15 cellular contexts compared by ENCODE assay signal in the genomic region with DNA sequence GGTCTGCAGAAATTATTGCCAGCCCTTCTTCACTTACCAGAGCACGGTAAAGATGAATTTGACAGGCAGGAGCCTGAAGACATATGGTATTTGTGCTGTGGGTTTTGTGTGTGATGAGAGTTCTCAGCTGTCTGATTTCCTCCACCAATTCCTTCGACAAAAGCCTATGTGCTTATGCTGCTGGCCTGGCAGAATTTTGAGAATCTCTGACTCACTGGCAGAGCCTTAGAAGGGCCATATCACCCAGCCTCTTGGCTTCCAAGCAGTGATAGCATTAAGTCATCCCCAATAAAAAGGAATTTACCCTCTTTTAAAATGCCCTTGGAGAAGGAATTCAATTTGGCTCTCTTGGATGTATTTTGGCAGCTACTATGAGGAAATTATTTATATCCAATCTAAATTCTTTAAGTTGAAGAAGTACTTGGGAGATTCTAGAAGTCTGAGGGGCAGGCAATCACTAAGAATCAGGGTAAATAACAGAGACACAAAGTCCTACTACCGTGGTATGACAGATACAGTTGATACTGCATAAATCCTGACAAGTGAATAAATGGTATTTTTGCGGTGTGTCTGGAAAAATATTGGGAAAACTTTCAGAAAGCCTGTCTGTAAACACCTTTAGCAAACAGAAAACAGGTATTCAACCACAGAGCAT.
DNase-seq lines count a peak whose midpoint lies in the region; ATAC-seq and TF ChIP-seq lines count a peak whose summit lies in the region.
"Had no signal": no experiment of that assay in that cellular context is flagged by ENCODE, and none has a peak within 500 bp of the region (broad histone marks: within the 10 kb centered on the region; RNA-seq: fewer than 3 reads in every experiment).

No MANE protein-coding gene starts in this region.

- in situ Hi-C loops in astrocyte of the spinal cord (cut with HindIII; ENCODE audit: low sequenced_read_pairs) (no loop called here), transverse colon (cut with MboI; ENCODE audit: low pct_ligation_motif_present in 1 of 4, low pct_unique_long_range_greater_than_20kb in 1 of 4, low sequenced_read_pairs in 3 of 4) (loop anchor here (10.0 to 25.0 kb wide), 3 partner anchors 387 to 512 kb away; no protein-coding TSS in a partner anchor)

- no peak for TF ChIP-seq POLR2A in upper lobe of left lung (IDR thresholded peaks at IDR 0.05)
- no peak for TF ChIP-seq POLR2A in transverse colon (IDR thresholded peaks at IDR 0.05)

- H3K9ac ChIP-seq in Karpas-422 (ENCODE audit: low read length) = no peak overlapping the region

- H3K36me3 ChIP-seq in Karpas-422 (ENCODE audit: insufficient read depth, low read length) = no peaks in the 10 kb centered on the region
- peaks cover 0 to 30% of the 10 kb centered on the region in 2 donors for H3K36me3 ChIP-seq in left lung
- H3K36me3 ChIP-seq in upper lobe of left lung = no peaks in the 10 kb centered on the region
- no peaks in the 10 kb centered on the region for H3K36me3 ChIP-seq in transverse colon
- H3K36me3 ChIP-seq: left ventricle myocardium inferior had no signal

- TF ChIP-seq EP300 in upper lobe of left lung (IDR thresholded peaks at IDR 0.05) (no peak), transverse colon (IDR thresholded peaks at IDR 0.05; ENCODE audit: low read depth) (no peak)

- H3K9me2 ChIP-seq in Karpas-422 (replicated peaks; ENCODE audit: insufficient read depth, low read length) = no peaks in the 10 kb centered on the region

- H3K27me3 ChIP-seq in Karpas-422 (ENCODE audit: low read length) (no peaks in the 10 kb centered on the region), left lung (no peaks in the 10 kb centered on the region), upper lobe of left lung (no peaks in the 10 kb centered on the region), transverse colon (no peaks in the 10 kb centered on the region)

- DNase-seq in AG09309 (ENCODE audit: low read depth) = peak; percentile 37
- peak; percentile 15 for DNase-seq in Karpas-422
- DNase-seq in astrocyte of the spinal cord (ENCODE audit: low read depth, low spot score) = peak; percentile 49
- no peak for DNase-seq in left lung
- no peak for DNase-seq in upper lobe of left lung
- no peak for DNase-seq in NCI-H748 treated with DMSO at 0.1 percent for 48 hours (lab: John Stamatoyannopoulos, UW)
- DNase-seq in transverse colon = no peak
- DNase-seq: activated CD4-positive, alpha-beta T cell treated with anti-CD3 and anti-CD28 coated beads, Interleukin-2, amount 50 U/mL, for 1 hour; dermis blood vessel endothelial cell; H9; left ventricle myocardium inferior; occipital lobe; OCI-M1; stimulated activated CD8-positive, alpha-beta memory T cell treated with anti-CD3 and anti-CD28 coated beads, Interleukin-4, amount 100 ng/mL, for 48 hours had no signal

- H3K4me1 ChIP-seq in Karpas-422 (ENCODE audit: low read length) (no peaks in the 10 kb centered on the region), left lung (peaks cover 0 to 18% of the 10 kb centered on the region in 2 donors), upper lobe of left lung (peaks cover 8 to 19% (median 11%) of the 10 kb centered on the region in 4 donors), transverse colon (peaks cover 0 to 10% (median 3%) of the 10 kb centered on the region in 4 donors)

- intact Hi-C loops in left lung (cut with DNase I) (loop anchor here in 1 of 2 donors (10.0 kb wide), 1 partner anchor 395 kb away; no protein-coding TSS in a partner anchor), transverse colon (cut with DNase I; ENCODE audit: low total_unique reads) (loop anchor here (5.0 to 10.0 kb wide), 3 partner anchors 105 to 387 kb away; a partner anchor contains a TSS)

- no peaks in the 10 kb centered on the region for H3K9me3 ChIP-seq in Karpas-422 (ENCODE audit: low read length)
- H3K9me3 ChIP-seq in left lung = no peaks in the 10 kb centered on the region
- no peaks in the 10 kb centered on the region for H3K9me3 ChIP-seq in upper lobe of left lung
- no peaks in the 10 kb centered on the region for H3K9me3 ChIP-seq in transverse colon
- H3K9me3 ChIP-seq: left ventricle myocardium inferior had no signal

- H4K20me1 ChIP-seq in Karpas-422 (ENCODE audit: insufficient read depth, low read depth, low read length) = 0 out of 2 replicates have a peak, but pooled peaks cover 10% of the 10 kb centered on the region

- peak; percentile 27 for ATAC-seq in left lung
- ATAC-seq in upper lobe of left lung (ENCODE audit: low FRiP score in 2 of 2) = no peak
- ATAC-seq in HG03097 (IDR thresholded peaks at IDR 0.05; ENCODE audit: low FRiP score, unreplicated experiment) = no peak

- no peak overlapping the region for H2AFZ ChIP-seq in Karpas-422 (ENCODE audit: low read length)

- no peaks in the 10 kb centered on the region for H3K79me2 ChIP-seq in Karpas-422 (ENCODE audit: low read length)

- whole genome bisulfite sequencing in upper lobe of left lung, 2 donors = 66 to 80% methylated on average over 4 of the region's 4 CpGs
- 46 to 64% methylated on average over 2 to 4 of the region's 4 CpGs for WGBS in transverse colon (ENCODE audit: low coverage in 1 of 2), 2 donors

- H3K27ac ChIP-seq in Karpas-422 (ENCODE audit: low read length) = no peak overlapping the region
- no peak overlapping the region for H3K27ac ChIP-seq in left lung
- H3K27ac ChIP-seq in upper lobe of left lung = no peak overlapping the region
- peak overlapping the region in 1 of 4 donors; percentile 0 for H3K27ac ChIP-seq in transverse colon
- H3K27ac ChIP-seq: left ventricle myocardium inferior had no signal

- TF ChIP-seq CTCF in AG09309 (IDR thresholded peaks at IDR 0.05; ENCODE audit: control insufficient read depth, insufficient read depth, low read depth, low read length, missing control alignments) (no peak), astrocyte of the spinal cord (IDR thresholded peaks at IDR 0.05; ENCODE audit: low read depth, low read length) (no peak), left lung (IDR thresholded peaks at IDR 0.05) (no peak), upper lobe of left lung (IDR thresholded peaks at IDR 0.05) (no peak), transverse colon (IDR thresholded peaks at IDR 0.05) (no peak)

- no peak overlapping the region for H3K4me2 ChIP-seq in Karpas-422 (ENCODE audit: low read depth, low read length, poor library complexity, severe bottlenecking)

- H3K4me3 ChIP-seq in AG09309 (ENCODE audit: control insufficient read depth, low read depth, low read length) (no peak overlapping the region), Karpas-422 (ENCODE audit: low read length) (no peak overlapping the region), astrocyte of the spinal cord (ENCODE audit: low read depth, low read length) (no peak overlapping the region), left lung (no peak overlapping the region), upper lobe of left lung (no peak overlapping the region), transverse colon (no peak overlapping the region)
- H3K4me3 ChIP-seq: left ventricle myocardium inferior had no signal

Comparison
In these comparisons a context has a peak if more than half of its experiments do, and no peak if none do; other contexts are left out.
1. DNase-seq: peak in AG09309 (single experiment), Karpas-422 (single experiment) and astrocyte of the spinal cord (single experiment); none in left lung (0 of 2), upper lobe of left lung (0 of 2), NCI-H748 treated with DMSO at 0.1 percent for 48 hours (single experiment) and transverse colon (single experiment).